ENCODE assay signal across 1 cellular context in the genomic region with DNA sequence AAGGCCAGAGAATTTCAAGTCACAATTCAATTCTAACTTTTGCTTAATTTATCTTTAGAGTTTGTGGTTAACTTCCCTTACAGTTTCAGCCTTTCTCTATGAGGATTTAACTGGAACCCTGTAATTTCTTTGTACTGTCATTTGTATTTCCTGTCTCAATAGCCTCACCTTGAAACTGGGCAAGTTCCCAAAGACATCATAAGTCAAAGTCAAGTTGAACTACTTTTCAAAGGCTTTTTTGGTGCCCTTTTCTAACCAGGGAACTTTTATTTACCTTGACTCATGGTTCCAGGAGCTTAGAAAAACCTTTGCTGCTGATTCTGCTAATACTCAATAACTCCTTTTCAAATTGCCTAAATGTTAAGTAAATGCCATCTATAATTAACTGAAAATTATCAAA.
TF ChIP-seq lines count a peak whose summit lies in the region.

No MANE protein-coding gene starts in this region.

TF ChIP-seq in HepG2, 621 proteins besides CTCF, POLR2A, EP300 and RAD21 (continued from another document and continues in another):
- TF ChIP-seq, protein P1, sequence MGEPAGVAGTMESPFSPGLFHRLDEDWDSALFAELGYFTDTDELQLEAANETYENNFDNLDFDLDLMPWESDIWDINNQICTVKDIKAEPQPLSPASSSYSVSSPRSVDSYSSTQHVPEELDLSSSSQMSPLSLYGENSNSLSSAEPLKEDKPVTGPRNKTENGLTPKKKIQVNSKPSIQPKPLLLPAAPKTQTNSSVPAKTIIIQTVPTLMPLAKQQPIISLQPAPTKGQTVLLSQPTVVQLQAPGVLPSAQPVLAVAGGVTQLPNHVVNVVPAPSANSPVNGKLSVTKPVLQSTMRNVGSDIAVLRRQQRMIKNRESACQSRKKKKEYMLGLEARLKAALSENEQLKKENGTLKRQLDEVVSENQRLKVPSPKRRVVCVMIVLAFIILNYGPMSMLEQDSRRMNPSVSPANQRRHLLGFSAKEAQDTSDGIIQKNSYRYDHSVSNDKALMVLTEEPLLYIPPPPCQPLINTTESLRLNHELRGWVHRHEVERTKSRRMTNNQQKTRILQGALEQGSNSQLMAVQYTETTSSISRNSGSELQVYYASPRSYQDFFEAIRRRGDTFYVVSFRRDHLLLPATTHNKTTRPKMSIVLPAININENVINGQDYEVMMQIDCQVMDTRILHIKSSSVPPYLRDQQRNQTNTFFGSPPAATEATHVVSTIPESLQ (CRISPR knock-in tag; conservative IDR thresholded peaks at IDR 0.05) = no peak
- TF ChIP-seq ZNF547 (CRISPR knock-in tag; IDR thresholded peaks at IDR 0.05) = no peak
- TF ChIP-seq, protein P2, sequence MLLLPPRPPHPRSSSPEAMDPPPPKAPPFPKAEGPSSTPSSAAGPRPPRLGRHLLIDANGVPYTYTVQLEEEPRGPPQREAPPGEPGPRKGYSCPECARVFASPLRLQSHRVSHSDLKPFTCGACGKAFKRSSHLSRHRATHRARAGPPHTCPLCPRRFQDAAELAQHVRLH (CRISPR knock-in tag; IDR thresholded peaks at IDR 0.05; ENCODE audit: borderline replicate concordance, low read depth) = no peak
- TF ChIP-seq ZNF567 (CRISPR knock-in tag; IDR thresholded peaks at IDR 0.05; ENCODE audit: borderline replicate concordance) = no peak
- no peak for TF ChIP-seq EED (CRISPR knock-in tag; IDR thresholded peaks at IDR 0.05)
- TF ChIP-seq, protein P3, sequence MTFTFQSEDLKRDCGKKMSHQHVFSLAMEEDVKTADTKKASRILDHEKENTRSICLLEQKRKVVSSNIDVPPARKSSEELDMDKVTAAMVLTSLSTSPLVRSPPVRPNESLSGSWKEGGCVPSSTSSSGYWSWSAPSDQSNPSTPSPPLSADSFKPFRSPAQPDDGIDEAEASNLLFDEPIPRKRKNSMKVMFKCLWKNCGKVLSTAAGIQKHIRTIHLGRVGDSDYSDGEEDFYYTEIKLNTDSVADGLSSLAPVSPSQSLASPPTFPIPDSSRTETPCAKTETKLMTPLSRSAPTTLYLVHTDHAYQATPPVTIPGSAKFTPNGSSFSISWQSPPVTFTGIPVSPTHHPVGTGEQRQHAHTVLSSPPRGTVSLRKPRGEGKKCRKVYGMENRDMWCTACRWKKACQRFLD (CRISPR knock-in tag; IDR thresholded peaks at IDR 0.05; ENCODE audit: borderline replicate concordance) = no peak
- TF ChIP-seq GABPA (IDR thresholded peaks at IDR 0.05; ENCODE audit: low read depth, low read length) = no peak
- TF ChIP-seq GABPA (CRISPR knock-in tag; IDR thresholded peaks at IDR 0.05; ENCODE audit: low read depth) = peak; percentile 50; the same call in 1 of the 2 replicates
- TF ChIP-seq KLF9 (CRISPR knock-in tag; IDR thresholded peaks at IDR 0.05; ENCODE audit: low read depth) = no peak
- TF ChIP-seq ZNF333 (CRISPR knock-in tag; IDR thresholded peaks at IDR 0.05; ENCODE audit: borderline replicate concordance) = no peak
- TF ChIP-seq, protein P4, sequence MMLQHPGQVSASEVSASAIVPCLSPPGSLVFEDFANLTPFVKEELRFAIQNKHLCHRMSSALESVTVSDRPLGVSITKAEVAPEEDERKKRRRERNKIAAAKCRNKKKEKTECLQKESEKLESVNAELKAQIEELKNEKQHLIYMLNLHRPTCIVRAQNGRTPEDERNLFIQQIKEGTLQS (CRISPR knock-in tag; IDR thresholded peaks at IDR 0.05) = no peak
- TF ChIP-seq RCOR2 (CRISPR knock-in tag; IDR thresholded peaks at IDR 0.05) = peak; percentile 66; the same call in 1 of the 2 replicates
- TF ChIP-seq, protein P5, sequence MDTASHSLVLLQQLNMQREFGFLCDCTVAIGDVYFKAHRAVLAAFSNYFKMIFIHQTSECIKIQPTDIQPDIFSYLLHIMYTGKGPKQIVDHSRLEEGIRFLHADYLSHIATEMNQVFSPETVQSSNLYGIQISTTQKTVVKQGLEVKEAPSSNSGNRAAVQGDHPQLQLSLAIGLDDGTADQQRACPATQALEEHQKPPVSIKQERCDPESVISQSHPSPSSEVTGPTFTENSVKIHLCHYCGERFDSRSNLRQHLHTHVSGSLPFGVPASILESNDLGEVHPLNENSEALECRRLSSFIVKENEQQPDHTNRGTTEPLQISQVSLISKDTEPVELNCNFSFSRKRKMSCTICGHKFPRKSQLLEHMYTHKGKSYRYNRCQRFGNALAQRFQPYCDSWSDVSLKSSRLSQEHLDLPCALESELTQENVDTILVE (CRISPR knock-in tag; IDR thresholded peaks at IDR 0.05) = no peak
- no peak for TF ChIP-seq ZFP41 (CRISPR knock-in tag; IDR thresholded peaks at IDR 0.05; ENCODE audit: borderline replicate concordance)
- no peak for TF ChIP-seq UBTF (CRISPR knock-in tag; IDR thresholded peaks at IDR 0.05)
- TF ChIP-seq SNAPC4 (CRISPR knock-in tag; IDR thresholded peaks at IDR 0.05) = no peak
- TF ChIP-seq, protein P6, sequence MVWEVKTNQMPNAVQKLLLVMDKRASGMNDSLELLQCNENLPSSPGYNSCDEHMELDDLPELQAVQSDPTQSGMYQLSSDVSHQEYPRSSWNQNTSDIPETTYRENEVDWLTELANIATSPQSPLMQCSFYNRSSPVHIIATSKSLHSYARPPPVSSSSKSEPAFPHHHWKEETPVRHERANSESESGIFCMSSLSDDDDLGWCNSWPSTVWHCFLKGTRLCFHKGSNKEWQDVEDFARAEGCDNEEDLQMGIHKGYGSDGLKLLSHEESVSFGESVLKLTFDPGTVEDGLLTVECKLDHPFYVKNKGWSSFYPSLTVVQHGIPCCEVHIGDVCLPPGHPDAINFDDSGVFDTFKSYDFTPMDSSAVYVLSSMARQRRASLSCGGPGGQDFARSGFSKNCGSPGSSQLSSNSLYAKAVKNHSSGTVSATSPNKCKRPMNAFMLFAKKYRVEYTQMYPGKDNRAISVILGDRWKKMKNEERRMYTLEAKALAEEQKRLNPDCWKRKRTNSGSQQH (CRISPR knock-in tag; IDR thresholded peaks at IDR 0.05; ENCODE audit: low read depth) = no peak
- peak; percentile 91; the same call in 1 of the 2 replicates for TF ChIP-seq FOXK1 (CRISPR knock-in tag; IDR thresholded peaks at IDR 0.05; ENCODE audit: borderline replicate concordance, low read depth)
- TF ChIP-seq ARNTL (CRISPR knock-in tag; IDR thresholded peaks at IDR 0.05) = no peak
- TF ChIP-seq SALL1 (CRISPR knock-in tag; IDR thresholded peaks at IDR 0.05) = no peak
- no peak for TF ChIP-seq ZNF225 (CRISPR knock-in tag; IDR thresholded peaks at IDR 0.05)
- no peak for TF ChIP-seq ZNF263 (CRISPR knock-in tag; IDR thresholded peaks at IDR 0.05)
- TF ChIP-seq ZBTB43 (CRISPR knock-in tag; conservative IDR thresholded peaks at IDR 0.05) = no peak; the same call in 1 of the 2 replicates
- no peak for TF ChIP-seq KMT2B (CRISPR knock-in tag; IDR thresholded peaks at IDR 0.05)
- TF ChIP-seq ZNF782 (CRISPR knock-in tag; IDR thresholded peaks at IDR 0.05; ENCODE audit: borderline replicate concordance) = no peak
- TF ChIP-seq HNRNPH1 (optimal IDR thresholded peaks at IDR 0.05; ENCODE audit: low read depth, low read length) = no peak
- peak in 1 of 2 experiments; percentile 79; a peak in 2 of 4 replicates for TF ChIP-seq NR2F1 (CRISPR knock-in tag; IDR thresholded peaks at IDR 0.05)
- no peak for TF ChIP-seq ZBTB4 (CRISPR knock-in tag; IDR thresholded peaks at IDR 0.05; ENCODE audit: borderline replicate concordance)
- no peak for TF ChIP-seq CENPX (CRISPR knock-in tag; IDR thresholded peaks at IDR 0.05)
- TF ChIP-seq AKAP8 (CRISPR knock-in tag; IDR thresholded peaks at IDR 0.05) = no peak
- no peak for TF ChIP-seq ZNF550 (CRISPR knock-in tag; IDR thresholded peaks at IDR 0.05; ENCODE audit: borderline replicate concordance)
- TF ChIP-seq TBL1XR1 (IDR thresholded peaks at IDR 0.05; ENCODE audit: borderline replicate concordance, low read length, partially characterized antibody) = peak; percentile 100
- TF ChIP-seq SMARCC2 (IDR thresholded peaks at IDR 0.05) = no peak
- TF ChIP-seq MEIS1 (CRISPR knock-in tag; IDR thresholded peaks at IDR 0.05; ENCODE audit: borderline replicate concordance) = no peak
- no peak for TF ChIP-seq U2AF1 (optimal IDR thresholded peaks at IDR 0.05; ENCODE audit: low read depth, low read length)
- TF ChIP-seq ZNF180 (CRISPR knock-in tag; IDR thresholded peaks at IDR 0.05; ENCODE audit: borderline replicate concordance, low read depth) = no peak
- no peak for TF ChIP-seq LBX2 (CRISPR knock-in tag; IDR thresholded peaks at IDR 0.05; ENCODE audit: borderline replicate concordance)
- TF ChIP-seq HMG20A (CRISPR knock-in tag; IDR thresholded peaks at IDR 0.05; ENCODE audit: borderline replicate concordance) = peak; percentile 94; the same call in 1 of the 2 replicates
